28 cellular contexts compared by ENCODE assay signal in the genomic region with DNA sequence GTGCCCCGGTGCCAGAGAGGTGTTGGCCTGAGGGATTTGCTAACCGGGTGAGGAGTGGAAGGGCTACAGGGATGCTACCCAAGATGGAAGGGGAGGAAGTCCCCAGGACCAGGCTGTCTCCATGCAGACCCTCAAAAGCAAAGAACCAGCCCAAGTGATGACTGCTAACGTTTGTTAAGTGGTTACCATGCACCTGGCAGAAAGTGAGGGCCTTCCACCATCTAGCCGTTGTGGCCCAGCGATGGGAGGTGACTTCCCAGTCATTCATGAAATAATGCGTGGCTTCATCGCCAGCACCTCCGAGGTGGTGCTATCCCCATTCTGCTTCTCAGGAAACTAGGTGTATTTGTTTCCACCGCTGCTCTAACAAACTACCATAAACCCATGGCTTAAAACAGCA.
"Had no signal": no experiment of that assay in that cellular context is flagged by ENCODE, and none has a peak within 500 bp of the region (broad histone marks: within the 10 kb centered on the region; RNA-seq: fewer than 3 reads in every experiment).

No MANE protein-coding gene starts in this region.

- H3K4me2 ChIP-seq: smooth muscle cell had no signal

- DNase-seq: naive B cell; naive thymus-derived CD8-positive, alpha-beta T cell; nephron progenitor cell; occipital lobe; ovary; psoas muscle; right cardiac atrium; spleen; stimulated activated CD4-positive, alpha-beta T cell treated with anti-CD3 and anti-CD28 coated beads, Interleukin-12 subunit alpha, Interleukin-12 subunit beta, amount 100 ng/mL, for 4 hours; stimulated activated CD4-positive, alpha-beta T cell treated with anti-CD3 and anti-CD28 coated beads, Interleukin-1b, Interleukin-23, amount 100 ng/mL, for 48 hours; stimulated activated CD4-positive, alpha-beta T cell treated with anti-CD3 and anti-CD28 coated beads, Interleukin-4, amount 100 ng/mL, for 24 hours; stimulated activated naive B cell treated with anti-CD40 and anti-IgM and Interleukin-4, amounts not matched to agents 10 μg/mL and 1 μg/mL and 100 μg/mL, for 72 hours; stimulated activated naive CD4-positive, alpha-beta T cell treated with Interleukin-2 at 50 U/mL for 16 hours; stomach; thyroid gland; trophoblast cell; upper lobe of right lung; uterus had no signal

- H3K36me3 ChIP-seq: ovary, spleen, stomach, thoracic aorta, thyroid gland, tibial nerve, upper lobe of right lung, uterus had no signal

- H3K27ac ChIP-seq: ovary, parathyroid adenoma, psoas muscle, skin epidermis, spleen, stomach, thoracic aorta, thyroid gland, tibial nerve, upper lobe of right lung, uterus had no signal

- H3K4me1 Mint-ChIP-seq: naive B cell; stimulated activated naive B cell treated with anti-CD40 and anti-IgM and Interleukin-4, amounts not matched to agents 10 μg/mL and 1 μg/mL and 100 μg/mL, for 72 hours had no signal

- H3K9ac ChIP-seq: parathyroid adenoma had no signal

- H3K27ac Mint-ChIP-seq: naive B cell; naive thymus-derived CD8-positive, alpha-beta T cell; natural killer cell treated with Interleukin-12 subunit alpha and Interleukin-12 subunit beta and Interleukin-15 and Interleukin-18, amount 100 ng/mL, for 72 hours; nephron progenitor cell; progenitor cell of endocrine pancreas; stimulated activated effector memory CD8-positive, alpha-beta T cell treated with anti-CD3 and anti-CD28 coated beads, Interleukin-12 subunit alpha, Interleukin-12 subunit beta, amount 100 ng/mL, for 72 hours; stimulated activated naive CD8-positive, alpha-beta T cell treated with anti-CD3 and anti-CD28 coated beads, Interleukin-15, Interleukin-2, amounts not matched to agents 100 ng/mL and 50 ng/mL, for 24 hours had no signal

- H3K4me3 Mint-ChIP-seq: naive B cell; naive thymus-derived CD8-positive, alpha-beta T cell; natural killer cell treated with Interleukin-12 subunit alpha and Interleukin-12 subunit beta and Interleukin-15 and Interleukin-18, amount 100 ng/mL, for 72 hours; nephron progenitor cell; neural crest cell; stimulated activated effector memory CD8-positive, alpha-beta T cell treated with anti-CD3 and anti-CD28 coated beads, Interleukin-12 subunit alpha, Interleukin-12 subunit beta, amount 100 ng/mL, for 72 hours; stimulated activated naive B cell treated with anti-CD40 and anti-IgM and Interleukin-4, amounts not matched to agents 10 μg/mL and 1 μg/mL and 100 μg/mL, for 72 hours; stimulated activated naive CD8-positive, alpha-beta T cell treated with anti-CD3 and anti-CD28 coated beads, Interleukin-15, Interleukin-2, amounts not matched to agents 100 ng/mL and 50 ng/mL, for 24 hours had no signal

- H3K36me3 Mint-ChIP-seq: naive B cell; naive thymus-derived CD8-positive, alpha-beta T cell; natural killer cell treated with Interleukin-12 subunit alpha and Interleukin-12 subunit beta and Interleukin-15 and Interleukin-18, amount 100 ng/mL, for 72 hours; stimulated activated effector memory CD8-positive, alpha-beta T cell treated with anti-CD3 and anti-CD28 coated beads, Interleukin-12 subunit alpha, Interleukin-12 subunit beta, amount 100 ng/mL, for 72 hours; stimulated activated naive B cell treated with anti-CD40 and anti-IgM and Interleukin-4, amounts not matched to agents 10 μg/mL and 1 μg/mL and 100 μg/mL, for 72 hours had no signal

- H3K79me2 ChIP-seq: parathyroid adenoma had no signal

- ATAC-seq: naive thymus-derived CD8-positive, alpha-beta T cell; natural killer cell treated with Interleukin-12 subunit alpha and Interleukin-12 subunit beta and Interleukin-15 and Interleukin-18, amount 100 ng/mL, for 72 hours; psoas muscle; stimulated activated effector memory CD8-positive, alpha-beta T cell treated with anti-CD3 and anti-CD28 coated beads, Interleukin-12 subunit alpha, Interleukin-12 subunit beta, amount 100 ng/mL, for 72 hours; stimulated activated naive B cell treated with anti-CD40 and anti-IgM and Interleukin-4, amounts not matched to agents 10 μg/mL and 1 μg/mL and 100 μg/mL, for 72 hours; upper lobe of right lung had no signal

- H3K4me1 ChIP-seq: parathyroid adenoma, psoas muscle, stomach, thyroid gland, tibial nerve, upper lobe of right lung, uterus had no signal

- H3K9me3 ChIP-seq: ovary, psoas muscle, spleen, stomach, thoracic aorta, thyroid gland, tibial nerve, upper lobe of right lung, uterus had no signal

- H3K9me3 Mint-ChIP-seq: naive B cell; naive thymus-derived CD8-positive, alpha-beta T cell; natural killer cell treated with Interleukin-12 subunit alpha and Interleukin-12 subunit beta and Interleukin-15 and Interleukin-18, amount 100 ng/mL, for 72 hours; nephron progenitor cell; neural crest cell; stimulated activated effector memory CD8-positive, alpha-beta T cell treated with anti-CD3 and anti-CD28 coated beads, Interleukin-12 subunit alpha, Interleukin-12 subunit beta, amount 100 ng/mL, for 72 hours; stimulated activated naive B cell treated with anti-CD40 and anti-IgM and Interleukin-4, amounts not matched to agents 10 μg/mL and 1 μg/mL and 100 μg/mL, for 72 hours; stimulated activated naive CD8-positive, alpha-beta T cell treated with anti-CD3 and anti-CD28 coated beads, Interleukin-15, Interleukin-2, amounts not matched to agents 100 ng/mL and 50 ng/mL, for 24 hours had no signal

- H3K27me3 Mint-ChIP-seq: stimulated activated naive CD8-positive, alpha-beta T cell treated with anti-CD3 and anti-CD28 coated beads, Interleukin-15, Interleukin-2, amounts not matched to agents 100 ng/mL and 50 ng/mL, for 24 hours had no signal

- H3K27me3 ChIP-seq: ovary, thyroid gland, tibial nerve, upper lobe of right lung, uterus had no signal

- H3K4me3 ChIP-seq: ovary, psoas muscle, skin epidermis, smooth muscle cell, spleen, stomach, thoracic aorta, thyroid gland, tibial nerve, upper lobe of right lung, uterus had no signal

- H2AFZ ChIP-seq: parathyroid adenoma had no signal
